In the genomic region with DNA sequence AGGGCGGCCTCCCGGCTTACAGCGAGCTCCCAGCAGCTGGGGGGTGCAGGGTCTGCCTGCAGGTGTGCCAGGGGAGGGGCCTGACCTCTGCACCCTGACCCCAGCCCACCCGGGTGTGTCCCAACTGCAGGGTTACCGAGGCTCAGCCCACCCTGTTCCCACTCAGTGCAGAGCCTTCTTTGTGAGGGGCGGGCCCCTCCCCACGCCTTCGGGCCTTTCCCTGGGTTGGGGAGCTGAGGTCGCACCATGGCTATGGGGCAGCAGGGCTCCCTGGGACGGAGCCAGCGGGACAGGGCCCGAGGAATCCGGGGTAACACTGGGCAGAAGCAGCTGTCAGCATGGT, we compare ENCODE assay signal across 15 cellular contexts. TPM values are rescaled to one million over a fixed set of nuclear protein-coding genes. Genes with fewer than 3 reads are reported as not detected.
"Had no signal": no experiment of that assay in that cellular context is flagged by ENCODE, and none has a peak within 500 bp of the region (broad histone marks: within the 10 kb centered on the region; RNA-seq: fewer than 3 reads in every experiment).

No MANE protein-coding gene starts in this region.

- H3K27me3 ChIP-seq: cardiac muscle cell, pancreas had no signal

- H3K27ac Mint-ChIP-seq: activated naive CD4-positive, alpha-beta T cell treated with anti-CD3 and anti-CD28 coated beads for 36 hours; nephron progenitor cell had no signal

- H3K36me3 ChIP-seq: cardiac muscle cell, pancreas, SJSA1, upper lobe of right lung had no signal

- H3K9me3 ChIP-seq: mucosa of descending colon, pancreas, SJSA1, upper lobe of right lung had no signal

- ATAC-seq: pancreas, upper lobe of right lung had no signal

- H3K9me3 Mint-ChIP-seq: activated naive CD4-positive, alpha-beta T cell treated with anti-CD3 and anti-CD28 coated beads for 36 hours; nephron progenitor cell had no signal

- H3K27ac ChIP-seq: cardiac muscle cell, pancreas, SJSA1, skin epidermis, upper lobe of right lung, VCaP had no signal

- H3K4me3 Mint-ChIP-seq: activated naive CD4-positive, alpha-beta T cell treated with anti-CD3 and anti-CD28 coated beads for 36 hours; nephron progenitor cell had no signal

- DNase-seq: activated CD4-positive, alpha-beta T cell treated with anti-CD3 and anti-CD28 coated beads for 4 hours; activated CD8-positive, alpha-beta memory T cell treated with anti-CD3 and anti-CD28 coated beads for 24 hours; activated naive CD4-positive, alpha-beta T cell treated with anti-CD3 and anti-CD28 coated beads for 36 hours; effector CD8-positive, alpha-beta T cell; mammary epithelial cell; mucosa of descending colon; pancreas; T1000; upper lobe of right lung had no signal

- H3K4me3 ChIP-seq: cardiac muscle cell, mucosa of descending colon, pancreas, SJSA1, skin epidermis, upper lobe of right lung had no signal

- H3K4me1 ChIP-seq: upper lobe of right lung had no signal

RNA-seq across cellular contexts. Expression of gene CACNA1H, which starts 17.1 kb away (rescaled TPM):
- total RNA-seq: mammary epithelial cell, SJSA1 had no signal

RNA-seq across cellular contexts. Expression of gene TPSG1, which starts 55.0 kb away (rescaled TPM):
- total RNA-seq: activated naive CD4-positive, alpha-beta T cell treated with anti-CD3 and anti-CD28 coated beads for 36 hours; cardiac muscle cell; glomerular endothelial cell; mammary epithelial cell; SJSA1 had no signal
- polyA plus RNA-seq: mammary epithelial cell had no signal

RNA-seq across cellular contexts. Expression of gene TPSB2, which starts 59.9 kb away (rescaled TPM):
- total RNA-seq: activated naive CD4-positive, alpha-beta T cell treated with anti-CD3 and anti-CD28 coated beads for 36 hours; cardiac muscle cell; glomerular endothelial cell; mammary epithelial cell; SJSA1 had no signal
- polyA plus RNA-seq: cardiac muscle cell, mammary epithelial cell had no signal
